ENCODE assay signal across 8 cellular contexts in genomic region chr1:9196129-9197040, GRCh38. TPM values are rescaled to one million over a fixed set of nuclear protein-coding genes. Genes with fewer than 3 reads are reported as not detected.
DNase-seq lines count a peak whose midpoint lies in the region; ATAC-seq and TF ChIP-seq lines count a peak whose summit lies in the region.

No MANE protein-coding gene starts in this region.

- no peak overlapping the region for H3K27ac Mint-ChIP-seq in nephron progenitor cell

- no peaks in the 10 kb centered on the region for H3K36me3 Mint-ChIP-seq in nephron progenitor cell (ENCODE audit: low read depth)

- ATAC-seq in HG02798 (IDR thresholded peaks at IDR 0.05; ENCODE audit: poor library complexity, unreplicated experiment): peak; percentile 56
- ATAC-seq in GM21786 (IDR thresholded peaks at IDR 0.05; ENCODE audit: unreplicated experiment): no peak

- TF ChIP-seq CTCF in esophagus squamous epithelium (IDR thresholded peaks at IDR 0.05) (peak; percentile 75 to 87 (median 82)), nephron progenitor cell (IDR thresholded peaks at IDR 0.05) (peak; percentile 75)

- peaks cover 67% of the 10 kb centered on the region for H3K27me3 Mint-ChIP-seq in nephron progenitor cell (ENCODE audit: low read depth, poor library complexity)

- intact Hi-C loops in esophagus squamous epithelium (cut with DNase I): no loop called here

- H3K4me1 Mint-ChIP-seq in nephron progenitor cell: peaks cover 57% of the 10 kb centered on the region

- WGBS in esophagus squamous epithelium, 2 donors: 9 to 18% methylated on average over 22 to 26 of the region's 31 CpGs

- H3K27me3 ChIP-seq in esophagus squamous epithelium: peaks cover 0 to 48% (median 0%) of the 10 kb centered on the region in 4 donors

- peak overlapping the region in 3 of 4 donors; percentile 31 to 74 (median 52) for H3K27ac ChIP-seq in esophagus squamous epithelium

- no peaks in the 10 kb centered on the region for H3K36me3 ChIP-seq in esophagus squamous epithelium

- peak overlapping the region; percentile 38 for H3K4me3 Mint-ChIP-seq in nephron progenitor cell

- H3K4me1 ChIP-seq in esophagus squamous epithelium: peaks cover 8 to 50% (median 26%) of the 10 kb centered on the region in 3 donors

- H3K9me3 ChIP-seq in esophagus squamous epithelium: no peaks in the 10 kb centered on the region

- DNase-seq in DMS79 (lab: John Stamatoyannopoulos, UW): peak; percentile 31
- peak; percentile 47 for DNase-seq in NOMO-1 treated with dmso at 0.1 percent for 144 hours (lab: John Stamatoyannopoulos, UW; ENCODE audit: unreplicated experiment)
- DNase-seq in activated CD8-positive, alpha-beta memory T cell treated with anti-CD3 and anti-CD28 coated beads, Interleukin-2, amount 50 U/mL, for 48 hours: peak; percentile 80
- DNase-seq in esophagus squamous epithelium (lab: John Stamatoyannopoulos, UW): no peak
- DNase-seq in nephron progenitor cell: peak; percentile 72
- peak in 5 of 6 experiments; percentile 15 to 57 (median 32) for DNase-seq in stimulated activated naive CD4-positive, alpha-beta T cell (lab: John Stamatoyannopoulos, UW)

- H3K9me3 Mint-ChIP-seq in nephron progenitor cell: no peaks in the 10 kb centered on the region

- peak overlapping the region in 1 of 4 donors; percentile 32 for H3K4me3 ChIP-seq in esophagus squamous epithelium

- TF ChIP-seq POLR2A in esophagus squamous epithelium (IDR thresholded peaks at IDR 0.05): no peak

RNA-seq across cellular contexts. Expression of gene H6PD, which starts 38.2 kb away (rescaled TPM):
- total RNA-seq in esophagus squamous epithelium: 10 to 100 TPM; 10.6 to 35.5 (median 18.7) TPM
